ENCODE assay signal across 12 cellular contexts in genomic region chr1:172637522-172637921, GRCh38.
DNase-seq lines count a peak whose midpoint lies in the region; ATAC-seq lines count a peak whose summit lies in the region.
"Had no signal": no experiment of that assay in that cellular context is flagged by ENCODE, and none has a peak within 500 bp of the region (broad histone marks: within the 10 kb centered on the region; RNA-seq: fewer than 3 reads in every experiment).

No MANE protein-coding gene starts in this region.

- peak; percentile 75 for DNase-seq in ACHN
- DNase-seq in HK-2 (ENCODE audit: unreplicated experiment), result peak; percentile 72
- DNase-seq in activated naive CD4-positive, alpha-beta T cell treated with anti-CD3 and anti-CD28 coated beads, Interleukin-2, amount 50 U/mL, for 16 hours, result peak; percentile 37
- peak; percentile 98 for DNase-seq in iris pigment epithelial cell (ENCODE audit: low read depth)
- no peak for DNase-seq in retina
- no peak for DNase-seq in NCI-H146 (lab: John Stamatoyannopoulos, UW)
- DNase-seq: DND-41, NCI-H748 treated with DMSO at 0.1 percent for 48 hours, ovary, substantia nigra had no signal

- ATAC-seq in HG02571 (IDR thresholded peaks at IDR 0.05; ENCODE audit: unreplicated experiment) (no peak), GM19035 (IDR thresholded peaks at IDR 0.05; ENCODE audit: unreplicated experiment) (no peak)

- in situ Hi-C loops in ACHN (cut with HindIII; ENCODE audit: low pct_ligation_motif_present, low pct_unique_long_range_greater_than_20kb, low sequenced_read_pairs), result no loop called here

Comparison
In these comparisons a context has a peak if more than half of its experiments do, and no peak if none do; other contexts are left out.
1. DNase-seq: peak in ACHN (single experiment), HK-2 (single experiment), activated naive CD4-positive, alpha-beta T cell treated with anti-CD3 and anti-CD28 coated beads, Interleukin-2, amount 50 U/mL, for 16 hours (single experiment) and iris pigment epithelial cell (single experiment); none in retina (single experiment) and NCI-H146 (single experiment).